ENCODE assay signal across 26 cellular contexts in genomic region chr9:130180516-130180915, GRCh38. TPM values are rescaled to one million over a fixed set of nuclear protein-coding genes. Genes with fewer than 3 reads are reported as not detected.
DNase-seq lines count a peak whose midpoint lies in the region; ATAC-seq and TF ChIP-seq lines count a peak whose summit lies in the region.
"Had no signal": no experiment of that assay in that cellular context is flagged by ENCODE, and none has a peak within 500 bp of the region (broad histone marks: within the 10 kb centered on the region; RNA-seq: fewer than 3 reads in every experiment).

No MANE protein-coding gene starts in this region.

- TF ChIP-seq CTCF in glutamatergic neuron (IDR thresholded peaks at IDR 0.05; ENCODE audit: partially characterized antibody, unreplicated experiment) = no peak
- no peak for TF ChIP-seq CTCF in sigmoid colon (IDR thresholded peaks at IDR 0.05)
- no peak for TF ChIP-seq CTCF in vagina (IDR thresholded peaks at IDR 0.05)

- TF ChIP-seq EP300 in sigmoid colon (IDR thresholded peaks at IDR 0.05) = no peak

- H3K27ac ChIP-seq in right cardiac atrium (ENCODE audit: low read length) = no peak overlapping the region
- peak overlapping the region; percentile 94 to 99 (median 96) for H3K27ac ChIP-seq in sigmoid colon
- H3K27ac ChIP-seq in vagina = peak overlapping the region; percentile 24
- H3K27ac ChIP-seq: 22Rv1, BLaER1 had no signal

- H3K27me3 Mint-ChIP-seq in glutamatergic neuron (ENCODE audit: unreplicated experiment) = peaks cover 8% of the 10 kb centered on the region

- no peak for TF ChIP-seq POLR2A in sigmoid colon (IDR thresholded peaks at IDR 0.05)
- TF ChIP-seq POLR2A in vagina (IDR thresholded peaks at IDR 0.05) = no peak

- WGBS in right cardiac atrium = 91% methylated on average over 12 of the region's 12 CpGs
- WGBS in sigmoid colon, 2 donors = 65 to 83% methylated on average over 12 of the region's 12 CpGs

- H3K36me3 ChIP-seq in sigmoid colon (no peaks in the 10 kb centered on the region), vagina (no peaks in the 10 kb centered on the region)

- no peaks in the 10 kb centered on the region for H3K36me3 Mint-ChIP-seq in glutamatergic neuron (ENCODE audit: unreplicated experiment)

- H3K27me3 ChIP-seq in right cardiac atrium (ENCODE audit: control insufficient read depth, insufficient read depth) (no peaks in the 10 kb centered on the region), sigmoid colon (no peaks in the 10 kb centered on the region), vagina (no peaks in the 10 kb centered on the region)
- H3K27me3 ChIP-seq: BLaER1 had no signal

- H3K4me3 ChIP-seq in right cardiac atrium (ENCODE audit: low read length) (no peak overlapping the region), sigmoid colon (no peak overlapping the region), vagina (no peak overlapping the region)
- H3K4me3 ChIP-seq: BLaER1 had no signal

- H3K4me1 ChIP-seq in right cardiac atrium (ENCODE audit: control insufficient read depth, insufficient read depth, low read length) (no peaks in the 10 kb centered on the region), sigmoid colon (peaks cover 0 to 96% (median 86%) of the 10 kb centered on the region in 4 donors), vagina (peaks cover 39% of the 10 kb centered on the region)

- no peak overlapping the region for H3K27ac Mint-ChIP-seq in glutamatergic neuron (ENCODE audit: unreplicated experiment)
- H3K27ac Mint-ChIP-seq: CD4-positive, alpha-beta T cell; HFFc6 had no signal

- H3K9me3 Mint-ChIP-seq in glutamatergic neuron (ENCODE audit: unreplicated experiment) = peaks cover 8% of the 10 kb centered on the region
- H3K9me3 Mint-ChIP-seq: CD4-positive, alpha-beta T cell; HFFc6 had no signal

- peak in 2 of 3 donors; percentile 8 to 40 for DNase-seq in right cardiac atrium
- no peak for DNase-seq in Right ventricle myocardium superior
- peak; percentile 15 for DNase-seq in glutamatergic neuron
- DNase-seq in sigmoid colon = no peak
- no peak for DNase-seq in vagina (ENCODE audit: extremely low spot score in 2 of 2)
- no peak for DNase-seq in T-helper 2 cell
- DNase-seq in NCI-H2081 (lab: John Stamatoyannopoulos, UW) = no peak
- no peak for DNase-seq in T1000 (lab: John Stamatoyannopoulos, UW)
- DNase-seq: ACHN; Caco-2; CD4-positive, alpha-beta T cell; DMS 273 treated with DMSO at 0.1 percent for 48 hours; DND-41; H7; HFFc6; KG1; NCI-H1092; NCI-H1436; NCI-H187 treated with DMSO at 0.1 percent for 48 hours; NCI-H226; NCI-H510A treated with DMSO at 0.1 percent for 48 hours; NCI-H748 treated with DMSO at 0.1 percent for 48 hours; NK-92 treated with Interleukin-12 subunit alpha and Interleukin-12 subunit beta, amount 100 ng/mL, for 24 hours had no signal

- H3K9me3 ChIP-seq in right cardiac atrium (ENCODE audit: control insufficient read depth, low read length) = no peaks in the 10 kb centered on the region
- no peaks in the 10 kb centered on the region for H3K9me3 ChIP-seq in sigmoid colon
- no peaks in the 10 kb centered on the region for H3K9me3 ChIP-seq in vagina
- H3K9me3 ChIP-seq: BLaER1, Caco-2 had no signal

- no peak for ATAC-seq in right cardiac atrium
- no peak for ATAC-seq in Right ventricle myocardium superior (ENCODE audit: poor library complexity)
- ATAC-seq: Panc1 had no signal

- intact Hi-C loops in right cardiac atrium (cut with DNase I) = no loop called here
- intact Hi-C loops in Right ventricle myocardium superior (cut with DNase I) = no loop called here
- intact Hi-C loops in sigmoid colon (cut with DNase I) = loop anchor here (5.0 kb wide), 1 partner anchor 152 kb away; no protein-coding TSS in a partner anchor
- intact Hi-C loops in vagina (cut with DNase I) = no loop called here

- H3K4me1 Mint-ChIP-seq in glutamatergic neuron (ENCODE audit: low read depth, unreplicated experiment) = peaks cover 15% of the 10 kb centered on the region

- H3K4me3 Mint-ChIP-seq in glutamatergic neuron (ENCODE audit: unreplicated experiment) = peak overlapping the region; percentile 15
- H3K4me3 Mint-ChIP-seq: CD4-positive, alpha-beta T cell; HFFc6 had no signal

RNA-seq across cellular contexts. Expression of gene NCS1, which starts 8.3 kb away (rescaled TPM):
- total RNA-seq in right cardiac atrium (10 to 100 TPM; 16.6 to 46.9 (median 19.0) TPM), Right ventricle myocardium superior (5.0 TPM), glutamatergic neuron (ENCODE audit: unreplicated experiment) (312 TPM), sigmoid colon (100 to 1,000 TPM in 1 of 4 donors, 10 to 100 TPM in 3; 78.5 to 133 (median 96.9) TPM), vagina (20.4 TPM)
- polyA plus RNA-seq in right cardiac atrium (9.3 TPM), sigmoid colon (1 to 10 TPM in 2 of 3 donors, under 1 TPM in 1; 0.69 to 8.9 (median 4.2) TPM)

Comparison
In these comparisons a context has a peak if more than half of its experiments do, and no peak if none do; other contexts are left out.
1. DNase-seq: peak in right cardiac atrium (2 of 3) and glutamatergic neuron (single experiment); none in Right ventricle myocardium superior (single experiment), sigmoid colon (single experiment), vagina (0 of 2), T-helper 2 cell (0 of 5), NCI-H2081 (0 of 2) and T1000 (single experiment).